In genomic region chr4:139606600-139607301, GRCh38 we compare ENCODE assay signal across 8 cellular contexts. TPM values are rescaled to one million over a fixed set of nuclear protein-coding genes. Genes with fewer than 3 reads are reported as not detected.
A peak's percentile ranks its signal among the peaks of the same experiment; 100 is the strongest.
DNase-seq lines count a peak whose midpoint lies in the region; ATAC-seq and TF ChIP-seq lines count a peak whose summit lies in the region.

No MANE protein-coding gene starts in this region.

- peak overlapping the region; percentile 2; the same call in 1 of the 2 replicates for H3K18ac ChIP-seq in IMR-90 (ENCODE audit: low read depth, low read length)

- H2BK5ac ChIP-seq in IMR-90 (ENCODE audit: low read depth, low read length, poor library complexity, severe bottlenecking): no peak overlapping the region

- peak overlapping the region; percentile 90 for H2AK5ac ChIP-seq in IMR-90 (ENCODE audit: low read depth, low read length)

- peak overlapping the region; percentile 51; the same call in 1 of the 3 replicates for H2BK15ac ChIP-seq in IMR-90 (ENCODE audit: low read depth, low read length)

- intact Hi-C loops in IMR-90 (cut with micrococcal nuclease): no loop called here
- intact Hi-C loops in left lung (cut with DNase I): loop anchor here in 1 of 2 donors (10.0 kb wide), 1 partner anchor 48 kb away; no protein-coding TSS in a partner anchor

- no peak overlapping the region for H4K8ac ChIP-seq in IMR-90 (ENCODE audit: low read depth in 2 of 2, low read length in 2 of 2)

- no peak overlapping the region for H3K23ac ChIP-seq in IMR-90 (ENCODE audit: low read depth, low read length)

- H3K36me3 ChIP-seq in IMR-90 (ENCODE audit: control insufficient read depth, insufficient read depth, low read length): no peaks in the 10 kb centered on the region
- no peaks in the 10 kb centered on the region for H3K36me3 ChIP-seq in left lung

- peak overlapping the region; percentile 4; the same call in 1 of the 2 replicates for H2BK20ac ChIP-seq in IMR-90 (ENCODE audit: low read depth, low read length)

- H3K4me3 ChIP-seq in AG09309 (ENCODE audit: control insufficient read depth, low read depth, low read length) (no peak overlapping the region), IMR-90 (ENCODE audit: insufficient read depth, low read depth, low read length) (no peak overlapping the region), left lung (peak overlapping the region in 1 of 2 donors; percentile 11)

- 92% methylated on average over 6 of the region's 16 CpGs; no CpG with 5 or more reads in 1 of the 2 experiments for WGBS in IMR-90 (ENCODE audit: extremely low coverage in 2 of 2, insufficient read length in 1 of 2), 2 experiments

- no peak overlapping the region for H3K9ac ChIP-seq in IMR-90 (ENCODE audit: low read depth, low read length)

- POLR2A ChIA-PET in IMR-90 (lab: Charles Lee; ENCODE audit: unreplicated experiment): no interaction called here

- TF ChIP-seq CTCF in AG09309 (IDR thresholded peaks at IDR 0.05; ENCODE audit: control insufficient read depth, insufficient read depth, low read depth, low read length, missing control alignments) (peak; percentile 27), IMR-90 (conservative IDR thresholded peaks at IDR 0.05; ENCODE audit: low read depth, low read length) (0 out of 2 replicates have a peak, but pooled peaks have one; percentile 17), left lung (IDR thresholded peaks at IDR 0.05) (peak in 1 of 2 donors; percentile 4)

- H3K79me1 ChIP-seq in IMR-90 (ENCODE audit: low read depth in 1 of 2, low read length in 2 of 2): no peaks in the 10 kb centered on the region

- H3K9me1 ChIP-seq in IMR-90 (ENCODE audit: insufficient read depth, low read length): no peaks in the 10 kb centered on the region

- H3K4me1 ChIP-seq in IMR-90 (ENCODE audit: control insufficient read depth, insufficient read depth, low read length) (peaks cover 5% of the 10 kb centered on the region; the same call in 1 of the 2 replicates), left lung (no peaks in the 10 kb centered on the region)

- H4K91ac ChIP-seq in IMR-90 (ENCODE audit: insufficient read depth, low read depth, low read length): no peak overlapping the region

- H3K4ac ChIP-seq in IMR-90 (ENCODE audit: low read depth, low read length): no peak overlapping the region

- no peak overlapping the region for H2BK120ac ChIP-seq in IMR-90 (ENCODE audit: low read depth, low read length)

- no peak for TF ChIP-seq RAD21 in IMR-90 (IDR thresholded peaks at IDR 0.05; ENCODE audit: low read length)

- no peak overlapping the region for H3K27ac ChIP-seq in IMR-90 (ENCODE audit: insufficient read depth, low read length)
- H3K27ac ChIP-seq in left lung: no peak overlapping the region

- H3K4me2 ChIP-seq in IMR-90 (ENCODE audit: low read depth, low read length): no peak overlapping the region

- ATAC-seq in IMR-90 (ENCODE audit: low read depth) (peak; percentile 82), left lung (peak; percentile 49)

- H2AFZ ChIP-seq in IMR-90 (replicated peaks; ENCODE audit: low read length, poor library complexity): no peak overlapping the region

- H4K5ac ChIP-seq in IMR-90 (ENCODE audit: low read depth, low read length): no peak overlapping the region; the same call in 1 of the 2 replicates

- no peak overlapping the region for H3K14ac ChIP-seq in IMR-90 (replicated peaks; ENCODE audit: low read depth, low read length)

- BruUV-seq in IMR-90 (replicated peaks; lab: Mats Ljungman, UMichigan): no TSS peak

- CTCF ChIA-PET in IMR-90 (lab: Yijun Ruan, JAX): interaction anchor here (0.7 to 1.3 kb wide), 4 partner anchors 24 to 651 kb away, joined by 3 to 4 read pairs (median 3); no protein-coding TSS in a partner anchor

- in situ Hi-C loops in IMR-90 (cut with MboI; ENCODE audit: low sequenced_read_pairs): no loop called here

- no peak for TF ChIP-seq POLR2A in IMR-90 (IDR thresholded peaks at IDR 0.05; ENCODE audit: low read depth, low read length)

- H2AK9ac ChIP-seq in IMR-90 (replicated peaks; ENCODE audit: low read depth, low read length, poor library complexity): no peak overlapping the region

- no peaks in the 10 kb centered on the region for H3K9me3 ChIP-seq in IMR-90 (ENCODE audit: control insufficient read depth, insufficient read depth, low read length)
- no peaks in the 10 kb centered on the region for H3K9me3 ChIP-seq in left lung

- no peaks in the 10 kb centered on the region for H4K20me1 ChIP-seq in IMR-90 (ENCODE audit: insufficient read depth, low read length)

- no peak for DNase-seq in AG09309 (ENCODE audit: low read depth)
- DNase-seq in IMR-90: peak; percentile 70
- DNase-seq in amniotic stem cell (lab: John Stamatoyannopoulos, UW): peak; percentile 44
- DNase-seq in left lung: no peak
- DNase-seq in GM19240 (ENCODE audit: insufficient read length, low spot score): no peak
- DNase-seq in NCI-H146 (lab: John Stamatoyannopoulos, UW): no peak
- DNase-seq in stimulated activated CD4-positive, alpha-beta T cell treated with anti-CD3 and anti-CD28 coated beads, Interleukin-4, amount 100 ng/mL, for 4 hours: no peak
- no peak for DNase-seq in NCI-H1092 treated with DMSO at 0.1 percent for 48 hours (lab: John Stamatoyannopoulos, UW)

- H3K56ac ChIP-seq in IMR-90 (ENCODE audit: extremely low read depth, insufficient read depth, low read length): no peak overlapping the region

- H3K27me3 ChIP-seq in IMR-90 (ENCODE audit: control insufficient read depth, insufficient read depth, low read length): peaks cover 14% of the 10 kb centered on the region
- no peaks in the 10 kb centered on the region for H3K27me3 ChIP-seq in left lung

- dilution Hi-C loops in IMR-90 (cut with HindIII; ENCODE audit: low sequenced_read_pairs, unreplicated experiment): no loop called here

TF ChIP-seq in IMR-90, 13 proteins besides CTCF, POLR2A, EP300 and RAD21:
- TF ChIP-seq, protein P1, sequence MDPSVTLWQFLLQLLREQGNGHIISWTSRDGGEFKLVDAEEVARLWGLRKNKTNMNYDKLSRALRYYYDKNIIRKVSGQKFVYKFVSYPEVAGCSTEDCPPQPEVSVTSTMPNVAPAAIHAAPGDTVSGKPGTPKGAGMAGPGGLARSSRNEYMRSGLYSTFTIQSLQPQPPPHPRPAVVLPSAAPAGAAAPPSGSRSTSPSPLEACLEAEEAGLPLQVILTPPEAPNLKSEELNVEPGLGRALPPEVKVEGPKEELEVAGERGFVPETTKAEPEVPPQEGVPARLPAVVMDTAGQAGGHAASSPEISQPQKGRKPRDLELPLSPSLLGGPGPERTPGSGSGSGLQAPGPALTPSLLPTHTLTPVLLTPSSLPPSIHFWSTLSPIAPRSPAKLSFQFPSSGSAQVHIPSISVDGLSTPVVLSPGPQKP (IDR thresholded peaks at IDR 0.05; ENCODE audit: borderline replicate concordance, low read depth, low read length): no peak
- peak; percentile 85 for TF ChIP-seq NFE2L2 (IDR thresholded peaks at IDR 0.05; ENCODE audit: low read depth, low read length)
- no peak for TF ChIP-seq CHD1 (IDR thresholded peaks at IDR 0.05; ENCODE audit: low read depth, low read length)
- no peak for TF ChIP-seq RCOR1 (IDR thresholded peaks at IDR 0.05; ENCODE audit: insufficient replicate concordance, low read length)
- peak; percentile 73 for TF ChIP-seq MAFK (IDR thresholded peaks at IDR 0.05; ENCODE audit: low read depth, low read length)
- TF ChIP-seq MXI1 (IDR thresholded peaks at IDR 0.05; ENCODE audit: borderline replicate concordance, low read depth, low read length): no peak
- TF ChIP-seq RFX5 (IDR thresholded peaks at IDR 0.05; ENCODE audit: low read depth, low read length): no peak

RNA-seq across cellular contexts. Expression of gene SETD7, which starts 50.7 kb away (rescaled TPM):
- 46.6 and 80.3 TPM in 2 replicates for total RNA-seq in IMR-90 (2012; rRNA removed)
- polyA plus RNA-seq in IMR-90 (2012; rRNA removed): 13.8 and 17.0 TPM in 2 replicates
- 5.0 and 5.2 TPM in 2 replicates for polyA plus RNA-seq in IMR-90 (2012; cell fraction: cytosol; rRNA removed)
- polyA plus RNA-seq in IMR-90 (2012; cell fraction: nucleus; rRNA removed; ENCODE audit: low replicate concordance): 2.4 and 9.0 TPM in 2 replicates
- 10 to 100 TPM; 48.1 to 51.7 TPM for total RNA-seq in left lung

RNA-seq across cellular contexts. Expression of gene MGST2, which starts 58.9 kb away (rescaled TPM):
- total RNA-seq in IMR-90 (2012; rRNA removed) (4.8 and 8.1 TPM in 2 replicates), left lung (10 to 100 TPM; 60.8 to 63.1 TPM)
- polyA plus RNA-seq in IMR-90 (2012; rRNA removed): 9.0 and 10.5 TPM in 2 replicates
- 3.4 and 5.8 TPM in 2 replicates for polyA plus RNA-seq in IMR-90 (2012; cell fraction: cytosol; rRNA removed)
- polyA plus RNA-seq in IMR-90 (2012; cell fraction: nucleus; rRNA removed; ENCODE audit: low replicate concordance): 1.1 and 4.5 TPM in 2 replicates

Comparison
In these comparisons a context has a peak if more than half of its experiments do, and no peak if none do; other contexts are left out.
1. DNase-seq: peak in IMR-90 (single experiment) and amniotic stem cell (single experiment); none in AG09309 (single experiment), left lung (0 of 2), GM19240 (single experiment), NCI-H146 (single experiment), stimulated activated CD4-positive, alpha-beta T cell treated with anti-CD3 and anti-CD28 coated beads, Interleukin-4, amount 100 ng/mL, for 4 hours (0 of 2) and NCI-H1092 treated with DMSO at 0.1 percent for 48 hours (single experiment).